26 cellular contexts compared by ENCODE assay signal in the genomic region with DNA sequence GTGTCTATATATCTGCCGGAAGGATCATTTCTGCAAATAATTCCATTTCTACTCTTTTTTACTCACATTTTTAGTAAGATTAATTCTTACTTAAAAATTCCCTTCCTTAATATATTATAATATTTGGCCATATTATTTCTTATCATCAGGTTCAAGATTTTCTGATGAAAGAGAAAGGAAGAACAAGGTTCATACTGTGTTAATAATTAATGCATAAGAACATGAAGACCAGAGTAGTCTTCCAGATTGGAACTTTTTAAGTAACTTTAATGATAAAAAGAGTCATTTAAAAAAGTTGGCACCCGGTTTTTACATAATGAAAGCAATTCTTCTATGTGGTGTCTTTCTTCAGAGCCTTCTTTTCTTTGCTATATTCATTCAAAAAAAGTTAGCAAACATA. TPM values are rescaled to one million over a fixed set of nuclear protein-coding genes. Genes with fewer than 3 reads are reported as not detected.
DNase-seq lines count a peak whose midpoint lies in the region; ATAC-seq and TF ChIP-seq lines count a peak whose summit lies in the region.
"Had no signal": no experiment of that assay in that cellular context is flagged by ENCODE, and none has a peak within 500 bp of the region (broad histone marks: within the 10 kb centered on the region; RNA-seq: fewer than 3 reads in every experiment).

No MANE protein-coding gene starts in this region.

- H4K20me1 ChIP-seq in Karpas-422 (ENCODE audit: insufficient read depth, low read depth, low read length), result no peaks in the 10 kb centered on the region

- H3K9me2 ChIP-seq in Karpas-422 (replicated peaks; ENCODE audit: insufficient read depth, low read length), result no peaks in the 10 kb centered on the region

- H3K4me3 ChIP-seq in AG09309 (ENCODE audit: control insufficient read depth, low read depth, low read length) (peak overlapping the region; percentile 24), Karpas-422 (ENCODE audit: low read length) (peak overlapping the region; percentile 60), foreskin fibroblast (ENCODE audit: low read depth in 1 of 2, low read length in 2 of 2) (peak overlapping the region; percentile 38 to 81), psoas muscle (peak overlapping the region; percentile 34)
- H3K4me3 ChIP-seq: SK-N-MC, vagina had no signal

- TF ChIP-seq CTCF in AG09309 (IDR thresholded peaks at IDR 0.05; ENCODE audit: control insufficient read depth, insufficient read depth, low read depth, low read length, missing control alignments) (no peak), foreskin fibroblast (IDR thresholded peaks at IDR 0.05; ENCODE audit: low read depth, low read length) (no peak), psoas muscle (IDR thresholded peaks at IDR 0.05) (no peak)

- no peak for ATAC-seq in psoas muscle
- ATAC-seq in GM21367 (IDR thresholded peaks at IDR 0.05; ENCODE audit: unreplicated experiment), result no peak
- no peak for ATAC-seq in HG03135 (IDR thresholded peaks at IDR 0.05; ENCODE audit: unreplicated experiment)
- ATAC-seq in GM19467 (IDR thresholded peaks at IDR 0.05; ENCODE audit: unreplicated experiment), result no peak
- ATAC-seq: activated naive CD8-positive, alpha-beta T cell treated with anti-CD3 and anti-CD28 coated beads, Interleukin-2, amount 50 U/mL, for 24 hours; Panc1; WTC11 had no signal

- 0 out of 2 replicates have a peak overlapping the region, but pooled peaks have one; percentile 4 for H2AFZ ChIP-seq in Karpas-422 (ENCODE audit: low read length)

- 78 to 89% (median 84%) methylated on average over 2 of the region's 2 CpGs for WGBS in psoas muscle, 3 donors

- intact Hi-C loops in psoas muscle (cut with DNase I), result no loop called here

- DNase-seq in AG09309 (ENCODE audit: low read depth) (no peak), Karpas-422 (no peak), foreskin fibroblast (no peak), psoas muscle (no peak), NCI-H146 treated with DMSO at 0.1 percent for 48 hours (lab: John Stamatoyannopoulos, UW; ENCODE audit: unreplicated experiment) (no peak)
- DNase-seq: activated CD4-positive, alpha-beta memory T cell treated with anti-CD3 and anti-CD28 coated beads for 36 hours; activated effector memory CD4-positive, alpha-beta T cell treated with anti-CD3 and anti-CD28 coated beads, Interleukin-2, amount 50 U/mL, for 16 hours; activated naive CD8-positive, alpha-beta T cell treated with anti-CD3 and anti-CD28 coated beads, Interleukin-2, amount 50 U/mL, for 24 hours; brain microvascular endothelial cell; CD4-positive, alpha-beta T cell; DMS153; GF-D8; kidney glomerular epithelial cell; NCI-H1092; NCI-H2029 treated with DMSO at 0.1 percent for 48 hours; nephron progenitor cell; stimulated activated CD4-positive, alpha-beta T cell treated with anti-CD3 and anti-CD28 coated beads, Interleukin-12 subunit alpha, Interleukin-12 subunit beta, amount 100 ng/mL, for 4 hours had no signal

- peaks cover 6% of the 10 kb centered on the region for H3K36me3 ChIP-seq in Karpas-422 (ENCODE audit: insufficient read depth, low read length)
- peaks cover 0 to 26% of the 10 kb centered on the region in 2 donors for H3K36me3 ChIP-seq in psoas muscle (ENCODE audit: insufficient read depth in 1 of 2, low read depth in 1 of 2)
- H3K36me3 ChIP-seq: brain microvascular endothelial cell, vagina had no signal

- H3K9me3 ChIP-seq in Karpas-422 (ENCODE audit: low read length) (no peaks in the 10 kb centered on the region), psoas muscle (no peaks in the 10 kb centered on the region)
- H3K9me3 ChIP-seq: vagina had no signal

- H3K9ac ChIP-seq in Karpas-422 (ENCODE audit: low read length), result peak overlapping the region; percentile 61

- peaks cover 10% of the 10 kb centered on the region for H3K79me2 ChIP-seq in Karpas-422 (ENCODE audit: low read length)

- H3K4me1 ChIP-seq in Karpas-422 (ENCODE audit: low read length), result peaks cover 57% of the 10 kb centered on the region
- no peaks in the 10 kb centered on the region for H3K4me1 ChIP-seq in psoas muscle
- H3K4me1 ChIP-seq: vagina had no signal

- peak overlapping the region; percentile 62 for H3K4me2 ChIP-seq in Karpas-422 (ENCODE audit: low read depth, low read length, poor library complexity, severe bottlenecking)

- peak overlapping the region; percentile 73 for H3K27ac ChIP-seq in Karpas-422 (ENCODE audit: low read length)
- no peak overlapping the region for H3K27ac ChIP-seq in psoas muscle
- H3K27ac ChIP-seq: brain microvascular endothelial cell, SK-N-MC, vagina had no signal

- H3K27me3 ChIP-seq in Karpas-422 (ENCODE audit: low read length) (no peaks in the 10 kb centered on the region), psoas muscle (ENCODE audit: insufficient read depth in 3 of 3, low read length in 2 of 3) (no peaks in the 10 kb centered on the region)
- H3K27me3 ChIP-seq: brain microvascular endothelial cell, vagina had no signal

RNA-seq across cellular contexts. Expression of a gene that starts 0.6 kb away (rescaled TPM):
- total RNA-seq in Karpas-422 (2014; rRNA removed; shearing (Covaris generic); ENCODE audit: low replicate concordance), result 7.4 and 8.4 TPM in 2 replicates
- under 1 TPM in 3 of 4 donors, not detected in 1; 0.12 to 0.64 (median 0.43) TPM for total RNA-seq in psoas muscle
- under 1 TPM; 0.11 to 0.29 (median 0.17) TPM for polyA plus RNA-seq in psoas muscle
- total RNA-seq: activated CD4-positive, alpha-beta memory T cell treated with anti-CD3 and anti-CD28 coated beads for 36 hours; frontal cortex; H1; vagina; WTC11 had no signal
- polyA plus RNA-seq: H1 had no signal
